ENCODE assay signal across 27 cellular contexts in genomic region chr20:47208534-47209174, GRCh38.
"Had no signal": no experiment of that assay in that cellular context is flagged by ENCODE, and none has a peak within 500 bp of the region (broad histone marks: within the 10 kb centered on the region; RNA-seq: fewer than 3 reads in every experiment).

No MANE protein-coding gene starts in this region.

- ATAC-seq: activated CD8-positive, alpha-beta T cell treated with anti-CD3 and anti-CD28 coated beads for 36 hours; activated T-cell treated with anti-CD3 and anti-CD28 coated beads, Interleukin-2, amount 50 U/mL, for 4 hours; activated T-helper 17 cell treated with anti-CD3 and anti-CD28 coated beads, Interleukin-2, amount 50 U/mL, for 72 hours; body of pancreas; gastrocnemius medialis; natural killer cell; right cardiac atrium had no signal

- H3K27me3 ChIP-seq: body of pancreas, colonic mucosa, dorsolateral prefrontal cortex, gastrocnemius medialis, hepatocyte, neural progenitor cell, uterus had no signal

- H3K4me1 Mint-ChIP-seq: natural killer cell had no signal

- H3K79me2 ChIP-seq: hepatocyte had no signal

- H3K27me3 Mint-ChIP-seq: activated CD8-positive, alpha-beta T cell treated with anti-CD3 and anti-CD28 coated beads for 36 hours; activated naive CD8-positive, alpha-beta T cell; activated T-helper 17 cell treated with anti-CD3 and anti-CD28 coated beads, Interleukin-2, amount 50 U/mL, for 72 hours; stimulated activated naive CD8-positive, alpha-beta T cell treated with anti-CD3 and anti-CD28 coated beads, Interleukin-15, Interleukin-2, amounts not matched to agents 100 ng/mL and 50 ng/mL, for 24 hours; type B pancreatic cell had no signal

- H3K9me3 Mint-ChIP-seq: activated CD8-positive, alpha-beta T cell treated with anti-CD3 and anti-CD28 coated beads for 36 hours; activated T-cell treated with anti-CD3 and anti-CD28 coated beads, Interleukin-2, amount 50 U/mL, for 4 hours; activated T-helper 17 cell treated with anti-CD3 and anti-CD28 coated beads, Interleukin-2, amount 50 U/mL, for 72 hours; natural killer cell; neural progenitor cell; stimulated activated naive CD8-positive, alpha-beta T cell treated with anti-CD3 and anti-CD28 coated beads, Interleukin-15, Interleukin-2, amounts not matched to agents 100 ng/mL and 50 ng/mL, for 24 hours; type B pancreatic cell had no signal

- H3K9ac ChIP-seq: neural progenitor cell had no signal

- H3K27ac Mint-ChIP-seq: activated CD8-positive, alpha-beta T cell treated with anti-CD3 and anti-CD28 coated beads for 36 hours; activated naive CD8-positive, alpha-beta T cell; activated T-helper 17 cell treated with anti-CD3 and anti-CD28 coated beads, Interleukin-2, amount 50 U/mL, for 72 hours; natural killer cell; neural progenitor cell; stimulated activated naive CD8-positive, alpha-beta T cell treated with anti-CD3 and anti-CD28 coated beads, Interleukin-15, Interleukin-2, amounts not matched to agents 100 ng/mL and 50 ng/mL, for 24 hours; type B pancreatic cell had no signal

- H2AFZ ChIP-seq: hepatocyte, neural progenitor cell had no signal

- DNase-seq: activated CD4-positive, alpha-beta T cell treated with anti-CD3 and anti-CD28 coated beads, Interleukin-2, amount 50 U/mL, for 1 hour; activated CD4-positive, CD25-positive, alpha-beta regulatory T cell treated with anti-CD3 and anti-CD28 coated beads, Interleukin-2, amount 50 U/mL, for 72 hours; activated CD8-positive, alpha-beta T cell treated with anti-CD3 and anti-CD28 coated beads for 36 hours; activated T-cell treated with anti-CD3 and anti-CD28 coated beads, Interleukin-2, amount 50 U/mL, for 4 hours; aorta; body of pancreas; cerebellar nuclear complex; colonic mucosa; effector memory CD4-positive, alpha-beta T cell; erythroblast; gastrocnemius medialis; islet precursor cell; left ventricle myocardium inferior; mesendoderm; natural killer cell; stimulated activated CD4-positive, alpha-beta T cell treated with anti-CD3 and anti-CD28 coated beads, Interleukin-2, amount 100 ng/mL, for 48 hours; uterus; WERI-Rb-1 had no signal

- H3K9me3 ChIP-seq: body of pancreas, colonic mucosa, gastrocnemius medialis, left ventricle myocardium inferior, uterus had no signal

- H3K36me3 ChIP-seq: uterus had no signal

- H3K4me1 ChIP-seq: body of pancreas, colonic mucosa, uterus had no signal

- H3K4me2 ChIP-seq: hepatocyte, neural progenitor cell had no signal

- H3K27ac ChIP-seq: body of pancreas, colonic mucosa, gastrocnemius medialis, hepatocyte, left ventricle myocardium inferior, uterus, WERI-Rb-1 had no signal

- H3K4me3 Mint-ChIP-seq: activated CD8-positive, alpha-beta T cell treated with anti-CD3 and anti-CD28 coated beads for 36 hours; activated naive CD8-positive, alpha-beta T cell; activated T-cell treated with anti-CD3 and anti-CD28 coated beads, Interleukin-2, amount 50 U/mL, for 4 hours; activated T-helper 17 cell treated with anti-CD3 and anti-CD28 coated beads, Interleukin-2, amount 50 U/mL, for 72 hours; natural killer cell; neural progenitor cell; stimulated activated naive CD8-positive, alpha-beta T cell treated with anti-CD3 and anti-CD28 coated beads, Interleukin-15, Interleukin-2, amounts not matched to agents 100 ng/mL and 50 ng/mL, for 24 hours; type B pancreatic cell had no signal

- H3K4me3 ChIP-seq: body of pancreas, colonic mucosa, dorsolateral prefrontal cortex, gastrocnemius medialis, hepatocyte, left ventricle myocardium inferior, lung, neural progenitor cell, uterus had no signal
